ENCODE assay signal across 1 cellular context in genomic region chr2:134148172-134148571, GRCh38.
TF ChIP-seq lines count a peak whose summit lies in the region.

No MANE protein-coding gene starts in this region.

TF ChIP-seq in K562, 482 proteins besides CTCF, POLR2A, EP300 and RAD21 (continued from another document):
- TF ChIP-seq ARID4B (CRISPR knock-in tag; IDR thresholded peaks at IDR 0.05) = no peak
- TF ChIP-seq ZBTB2 (IDR thresholded peaks at IDR 0.05) = no peak
- TF ChIP-seq ZNF655 (CRISPR knock-in tag; IDR thresholded peaks at IDR 0.05) = no peak
- no peak for TF ChIP-seq ZNF232 (CRISPR knock-in tag; IDR thresholded peaks at IDR 0.05)
- no peak for TF ChIP-seq ZFX (CRISPR knock-in tag; IDR thresholded peaks at IDR 0.05)
TF ChIP-seq in K562: peak in this region for 0.
